In the genomic region with DNA sequence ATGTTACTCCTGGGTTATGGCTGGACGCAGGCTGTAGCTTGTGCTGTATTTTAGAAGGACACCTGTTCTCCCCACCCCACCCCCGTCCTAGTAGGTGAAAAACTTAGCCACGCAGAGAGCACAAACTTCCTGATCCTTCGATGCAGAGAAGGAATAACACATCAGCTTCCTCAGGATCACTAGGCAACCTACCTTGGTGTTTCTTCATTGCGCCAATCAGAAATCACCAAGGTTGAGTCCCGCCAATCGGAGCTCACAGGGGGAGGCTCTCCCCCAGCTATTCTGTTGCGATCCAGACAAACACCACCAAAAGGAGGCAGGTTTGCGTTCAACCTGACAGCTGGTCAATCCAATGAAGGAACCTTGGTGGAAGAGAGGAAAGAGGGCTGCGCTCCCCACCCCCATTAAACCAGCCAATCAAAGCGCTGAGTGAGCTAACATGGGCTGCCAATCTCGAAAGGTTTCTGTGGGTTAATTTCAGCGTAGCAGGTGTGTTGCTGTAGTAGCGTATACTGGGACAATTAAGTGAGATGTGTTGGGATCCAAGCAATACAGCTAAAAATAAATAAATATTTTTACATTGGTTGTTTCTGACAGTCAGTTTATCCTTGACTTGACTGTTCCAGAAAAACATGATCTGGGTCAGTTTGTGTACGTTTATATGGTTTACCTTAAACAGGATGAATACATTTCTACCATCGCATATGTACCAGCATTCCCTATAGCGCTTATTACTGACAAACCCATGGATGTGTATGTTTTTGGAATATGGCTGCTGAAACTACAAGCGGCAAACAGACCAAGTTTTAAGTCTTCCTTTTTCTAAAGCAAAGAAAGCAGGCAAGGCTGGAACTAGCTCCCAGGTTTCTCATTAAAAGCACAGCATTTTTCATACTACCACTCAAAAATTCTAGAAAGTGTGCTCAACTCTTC, we compare ENCODE assay signal across 1 cellular context.
TF ChIP-seq lines count a peak whose summit lies in the region.

A gene (minus strand): TSS at position 160 of the 933 bp plus-strand sequence. CDS start 2,316 bp downstream, outside the sequence.

TF ChIP-seq in K562, 482 proteins besides CTCF, POLR2A, EP300 and RAD21 (continued from another document and continues in another):
- TF ChIP-seq, protein P1, sequence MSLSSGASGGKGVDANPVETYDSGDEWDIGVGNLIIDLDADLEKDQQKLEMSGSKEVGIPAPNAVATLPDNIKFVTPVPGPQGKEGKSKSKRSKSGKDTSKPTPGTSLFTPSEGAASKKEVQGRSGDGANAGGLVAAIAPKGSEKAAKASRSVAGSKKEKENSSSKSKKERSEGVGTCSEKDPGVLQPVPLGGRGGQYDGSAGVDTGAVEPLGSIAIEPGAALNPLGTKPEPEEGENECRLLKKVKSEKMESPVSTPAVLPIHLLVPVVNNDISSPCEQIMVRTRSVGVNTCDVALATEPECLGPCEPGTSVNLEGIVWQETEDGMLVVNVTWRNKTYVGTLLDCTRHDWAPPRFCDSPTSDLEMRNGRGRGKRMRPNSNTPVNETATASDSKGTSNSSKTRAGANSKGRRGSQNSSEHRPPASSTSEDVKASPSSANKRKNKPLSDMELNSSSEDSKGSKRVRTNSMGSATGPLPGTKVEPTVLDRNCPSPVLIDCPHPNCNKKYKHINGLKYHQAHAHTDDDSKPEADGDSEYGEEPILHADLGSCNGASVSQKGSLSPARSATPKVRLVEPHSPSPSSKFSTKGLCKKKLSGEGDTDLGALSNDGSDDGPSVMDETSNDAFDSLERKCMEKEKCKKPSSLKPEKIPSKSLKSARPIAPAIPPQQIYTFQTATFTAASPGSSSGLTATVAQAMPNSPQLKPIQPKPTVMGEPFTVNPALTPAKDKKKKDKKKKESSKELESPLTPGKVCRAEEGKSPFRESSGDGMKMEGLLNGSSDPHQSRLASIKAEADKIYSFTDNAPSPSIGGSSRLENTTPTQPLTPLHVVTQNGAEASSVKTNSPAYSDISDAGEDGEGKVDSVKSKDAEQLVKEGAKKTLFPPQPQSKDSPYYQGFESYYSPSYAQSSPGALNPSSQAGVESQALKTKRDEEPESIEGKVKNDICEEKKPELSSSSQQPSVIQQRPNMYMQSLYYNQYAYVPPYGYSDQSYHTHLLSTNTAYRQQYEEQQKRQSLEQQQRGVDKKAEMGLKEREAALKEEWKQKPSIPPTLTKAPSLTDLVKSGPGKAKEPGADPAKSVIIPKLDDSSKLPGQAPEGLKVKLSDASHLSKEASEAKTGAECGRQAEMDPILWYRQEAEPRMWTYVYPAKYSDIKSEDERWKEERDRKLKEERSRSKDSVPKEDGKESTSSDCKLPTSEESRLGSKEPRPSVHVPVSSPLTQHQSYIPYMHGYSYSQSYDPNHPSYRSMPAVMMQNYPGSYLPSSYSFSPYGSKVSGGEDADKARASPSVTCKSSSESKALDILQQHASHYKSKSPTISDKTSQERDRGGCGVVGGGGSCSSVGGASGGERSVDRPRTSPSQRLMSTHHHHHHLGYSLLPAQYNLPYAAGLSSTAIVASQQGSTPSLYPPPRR (CRISPR knock-in tag; IDR thresholded peaks at IDR 0.05; ENCODE audit: borderline replicate concordance): no peak
- TF ChIP-seq JUND (IDR thresholded peaks at IDR 0.05; ENCODE audit: borderline replicate concordance, low read depth, low read length) (no peak), JUND (tag; IDR thresholded peaks at IDR 0.05; ENCODE audit: borderline replicate concordance, low read depth, low read length) (no peak), ZNF699 (CRISPR knock-in tag; IDR thresholded peaks at IDR 0.05; ENCODE audit: insufficient replicate concordance) (no peak), CREBBP (IDR thresholded peaks at IDR 0.05; ENCODE audit: low read depth, low read length) (no peak), MCM7 (IDR thresholded peaks at IDR 0.05) (no peak), RBM34 (IDR thresholded peaks at IDR 0.05; ENCODE audit: borderline replicate concordance, insufficient read depth, low read length) (no peak), RCOR1 (IDR thresholded peaks at IDR 0.05; ENCODE audit: borderline replicate concordance in 1 of 2, low read depth in 2 of 2, low read length in 2 of 2) (peak in 1 of 2 experiments; percentile 18; a peak in 1 of 4 replicates), POU5F1 (IDR thresholded peaks at IDR 0.05; ENCODE audit: borderline replicate concordance, low read depth, low read length, partially characterized antibody) (no peak), ZNF316 (IDR thresholded peaks at IDR 0.05) (peak; percentile 67), GATA2 (CRISPR knock-in tag; IDR thresholded peaks at IDR 0.05) (no peak), MAFK (IDR thresholded peaks at IDR 0.05; ENCODE audit: low read length) (no peak), NONO (IDR thresholded peaks at IDR 0.05; ENCODE audit: low read depth in 2 of 2, low read length in 1 of 2) (no peak), MEIS2 (IDR thresholded peaks at IDR 0.05; ENCODE audit: partially characterized antibody) (peak; percentile 86), RBFOX2 (IDR thresholded peaks at IDR 0.05; ENCODE audit: low read depth, low read length) (peak; percentile 51), ZNF695 (CRISPR knock-in tag; IDR thresholded peaks at IDR 0.05) (no peak), ELF1 (tag; IDR thresholded peaks at IDR 0.05) (0 out of 2 replicates have a peak, but pooled peaks have one; percentile 56), BRD4 (IDR thresholded peaks at IDR 0.05) (no peak), FOXP1 (CRISPR knock-in tag; IDR thresholded peaks at IDR 0.05) (no peak), LEF1 (IDR thresholded peaks at IDR 0.05) (peak; percentile 53; the same call in 1 of the 2 replicates), TEAD2 (tag; IDR thresholded peaks at IDR 0.05) (no peak), MIER1 (IDR thresholded peaks at IDR 0.05; ENCODE audit: low read depth) (0 out of 2 replicates have a peak, but pooled peaks have one; percentile 16), CBX1 (IDR thresholded peaks at IDR 0.05; ENCODE audit: low read depth) (no peak), CC2D1A (IDR thresholded peaks at IDR 0.05) (peak; percentile 82; the same call in 1 of the 2 replicates), GABPA (tag; conservative IDR thresholded peaks at IDR 0.05; ENCODE audit: low read depth) (peak; percentile 55; the same call in 1 of the 2 replicates), SIN3A (IDR thresholded peaks at IDR 0.05; ENCODE audit: borderline replicate concordance in 2 of 2, control insufficient read depth in 1 of 2, low read depth in 2 of 2, low read length in 2 of 2) (peak; percentile 24 to 63; a peak in 1 of 4 replicates), SP1 (CRISPR knock-in tag; IDR thresholded peaks at IDR 0.05) (peak; percentile 51; the same call in 1 of the 2 replicates), POLR2H (tag; IDR thresholded peaks at IDR 0.05; ENCODE audit: low read depth) (peak; percentile 45; the same call in 1 of the 2 replicates), ZNF133 (CRISPR knock-in tag; IDR thresholded peaks at IDR 0.05) (no peak), KAT2B (IDR thresholded peaks at IDR 0.05; ENCODE audit: low read depth, low read length) (peak; percentile 32), ZSCAN32 (CRISPR knock-in tag; IDR thresholded peaks at IDR 0.05) (no peak), SREBF1 (IDR thresholded peaks at IDR 0.05; ENCODE audit: borderline replicate concordance, low read depth, low read length) (no peak), HMG20A (CRISPR knock-in tag; conservative IDR thresholded peaks at IDR 0.05) (no peak), MYC (IDR thresholded peaks at IDR 0.05; ENCODE audit: low read depth, low read length) (peak; percentile 64), MYC (CRISPR knock-in tag; IDR thresholded peaks at IDR 0.05; ENCODE audit: borderline replicate concordance, low read depth) (no peak), RBM39 (optimal IDR thresholded peaks at IDR 0.05; ENCODE audit: low read depth, low read length) (no peak), NR4A1 (CRISPR knock-in tag; IDR thresholded peaks at IDR 0.05) (no peak), NR4A1 (tag; IDR thresholded peaks at IDR 0.05) (no peak), FOXA3 (CRISPR knock-in tag; conservative IDR thresholded peaks at IDR 0.05 in 1 of 2, IDR thresholded peaks at IDR 0.05 in 1 of 2) (no peak), ARHGAP35 (IDR thresholded peaks at IDR 0.05; ENCODE audit: partially characterized antibody) (no peak)
- TF ChIP-seq, protein P2, sequence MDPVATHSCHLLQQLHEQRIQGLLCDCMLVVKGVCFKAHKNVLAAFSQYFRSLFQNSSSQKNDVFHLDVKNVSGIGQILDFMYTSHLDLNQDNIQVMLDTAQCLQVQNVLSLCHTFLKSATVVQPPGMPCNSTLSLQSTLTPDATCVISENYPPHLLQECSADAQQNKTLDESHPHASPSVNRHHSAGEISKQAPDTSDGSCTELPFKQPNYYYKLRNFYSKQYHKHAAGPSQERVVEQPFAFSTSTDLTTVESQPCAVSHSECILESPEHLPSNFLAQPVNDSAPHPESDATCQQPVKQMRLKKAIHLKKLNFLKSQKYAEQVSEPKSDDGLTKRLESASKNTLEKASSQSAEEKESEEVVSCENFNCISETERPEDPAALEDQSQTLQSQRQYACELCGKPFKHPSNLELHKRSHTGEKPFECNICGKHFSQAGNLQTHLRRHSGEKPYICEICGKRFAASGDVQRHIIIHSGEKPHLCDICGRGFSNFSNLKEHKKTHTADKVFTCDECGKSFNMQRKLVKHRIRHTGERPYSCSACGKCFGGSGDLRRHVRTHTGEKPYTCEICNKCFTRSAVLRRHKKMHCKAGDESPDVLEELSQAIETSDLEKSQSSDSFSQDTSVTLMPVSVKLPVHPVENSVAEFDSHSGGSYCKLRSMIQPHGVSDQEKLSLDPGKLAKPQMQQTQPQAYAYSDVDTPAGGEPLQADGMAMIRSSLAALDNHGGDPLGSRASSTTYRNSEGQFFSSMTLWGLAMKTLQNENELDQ (CRISPR knock-in tag; IDR thresholded peaks at IDR 0.05; ENCODE audit: borderline replicate concordance): no peak
- TF ChIP-seq, protein P3, sequence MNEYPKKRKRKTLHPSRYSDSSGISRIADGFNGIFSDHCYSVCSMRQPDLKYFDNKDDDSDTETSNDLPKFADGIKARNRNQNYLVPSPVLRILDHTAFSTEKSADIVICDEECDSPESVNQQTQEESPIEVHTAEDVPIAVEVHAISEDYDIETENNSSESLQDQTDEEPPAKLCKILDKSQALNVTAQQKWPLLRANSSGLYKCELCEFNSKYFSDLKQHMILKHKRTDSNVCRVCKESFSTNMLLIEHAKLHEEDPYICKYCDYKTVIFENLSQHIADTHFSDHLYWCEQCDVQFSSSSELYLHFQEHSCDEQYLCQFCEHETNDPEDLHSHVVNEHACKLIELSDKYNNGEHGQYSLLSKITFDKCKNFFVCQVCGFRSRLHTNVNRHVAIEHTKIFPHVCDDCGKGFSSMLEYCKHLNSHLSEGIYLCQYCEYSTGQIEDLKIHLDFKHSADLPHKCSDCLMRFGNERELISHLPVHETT (CRISPR knock-in tag; conservative IDR thresholded peaks at IDR 0.05 in 1 of 2, IDR thresholded peaks at IDR 0.05 in 1 of 2): no peak
- TF ChIP-seq, protein P4, sequence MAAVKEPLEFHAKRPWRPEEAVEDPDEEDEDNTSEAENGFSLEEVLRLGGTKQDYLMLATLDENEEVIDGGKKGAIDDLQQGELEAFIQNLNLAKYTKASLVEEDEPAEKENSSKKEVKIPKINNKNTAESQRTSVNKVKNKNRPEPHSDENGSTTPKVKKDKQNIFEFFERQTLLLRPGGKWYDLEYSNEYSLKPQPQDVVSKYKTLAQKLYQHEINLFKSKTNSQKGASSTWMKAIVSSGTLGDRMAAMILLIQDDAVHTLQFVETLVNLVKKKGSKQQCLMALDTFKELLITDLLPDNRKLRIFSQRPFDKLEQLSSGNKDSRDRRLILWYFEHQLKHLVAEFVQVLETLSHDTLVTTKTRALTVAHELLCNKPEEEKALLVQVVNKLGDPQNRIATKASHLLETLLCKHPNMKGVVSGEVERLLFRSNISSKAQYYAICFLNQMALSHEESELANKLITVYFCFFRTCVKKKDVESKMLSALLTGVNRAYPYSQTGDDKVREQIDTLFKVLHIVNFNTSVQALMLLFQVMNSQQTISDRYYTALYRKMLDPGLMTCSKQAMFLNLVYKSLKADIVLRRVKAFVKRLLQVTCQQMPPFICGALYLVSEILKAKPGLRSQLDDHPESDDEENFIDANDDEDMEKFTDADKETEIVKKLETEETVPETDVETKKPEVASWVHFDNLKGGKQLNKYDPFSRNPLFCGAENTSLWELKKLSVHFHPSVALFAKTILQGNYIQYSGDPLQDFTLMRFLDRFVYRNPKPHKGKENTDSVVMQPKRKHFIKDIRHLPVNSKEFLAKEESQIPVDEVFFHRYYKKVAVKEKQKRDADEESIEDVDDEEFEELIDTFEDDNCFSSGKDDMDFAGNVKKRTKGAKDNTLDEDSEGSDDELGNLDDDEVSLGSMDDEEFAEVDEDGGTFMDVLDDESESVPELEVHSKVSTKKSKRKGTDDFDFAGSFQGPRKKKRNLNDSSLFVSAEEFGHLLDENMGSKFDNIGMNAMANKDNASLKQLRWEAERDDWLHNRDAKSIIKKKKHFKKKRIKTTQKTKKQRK (IDR thresholded peaks at IDR 0.05; ENCODE audit: borderline replicate concordance, low read depth, low read length): peak; percentile 73; the same call in 1 of the 2 replicates
- TF ChIP-seq, protein P5, sequence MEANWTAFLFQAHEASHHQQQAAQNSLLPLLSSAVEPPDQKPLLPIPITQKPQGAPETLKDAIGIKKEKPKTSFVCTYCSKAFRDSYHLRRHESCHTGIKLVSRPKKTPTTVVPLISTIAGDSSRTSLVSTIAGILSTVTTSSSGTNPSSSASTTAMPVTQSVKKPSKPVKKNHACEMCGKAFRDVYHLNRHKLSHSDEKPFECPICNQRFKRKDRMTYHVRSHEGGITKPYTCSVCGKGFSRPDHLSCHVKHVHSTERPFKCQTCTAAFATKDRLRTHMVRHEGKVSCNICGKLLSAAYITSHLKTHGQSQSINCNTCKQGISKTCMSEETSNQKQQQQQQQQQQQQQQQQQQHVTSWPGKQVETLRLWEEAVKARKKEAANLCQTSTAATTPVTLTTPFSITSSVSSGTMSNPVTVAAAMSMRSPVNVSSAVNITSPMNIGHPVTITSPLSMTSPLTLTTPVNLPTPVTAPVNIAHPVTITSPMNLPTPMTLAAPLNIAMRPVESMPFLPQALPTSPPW (CRISPR knock-in tag; IDR thresholded peaks at IDR 0.05): peak; percentile 91
- TF ChIP-seq, protein P6, sequence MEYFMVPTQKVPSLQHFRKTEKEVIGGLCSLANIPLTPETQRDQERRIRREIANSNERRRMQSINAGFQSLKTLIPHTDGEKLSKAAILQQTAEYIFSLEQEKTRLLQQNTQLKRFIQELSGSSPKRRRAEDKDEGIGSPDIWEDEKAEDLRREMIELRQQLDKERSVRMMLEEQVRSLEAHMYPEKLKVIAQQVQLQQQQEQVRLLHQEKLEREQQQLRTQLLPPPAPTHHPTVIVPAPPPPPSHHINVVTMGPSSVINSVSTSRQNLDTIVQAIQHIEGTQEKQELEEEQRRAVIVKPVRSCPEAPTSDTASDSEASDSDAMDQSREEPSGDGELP (CRISPR knock-in tag; IDR thresholded peaks at IDR 0.05; ENCODE audit: borderline replicate concordance): peak; percentile 92
